ENCODE assay signal across 15 cellular contexts in the genomic region with DNA sequence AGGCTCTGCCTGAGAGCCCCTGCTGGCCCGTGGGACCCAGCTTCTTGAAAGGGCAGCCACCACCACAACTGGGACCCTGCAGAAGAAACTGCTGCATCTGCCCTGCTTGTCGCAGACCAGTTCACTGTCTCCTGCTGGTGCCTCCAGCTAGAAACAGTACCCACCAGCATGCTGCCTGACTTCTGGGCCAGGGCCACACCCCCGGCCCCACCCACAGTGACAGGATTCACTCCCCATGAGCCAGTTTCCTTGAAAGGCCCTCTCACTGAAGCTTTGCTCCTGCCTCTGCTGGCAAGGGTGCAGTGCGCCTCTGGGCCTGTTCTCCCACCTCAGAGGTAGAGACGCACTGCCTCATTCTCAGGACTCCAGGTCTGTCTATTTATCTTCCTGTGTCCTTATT. TPM values are rescaled to one million over a fixed set of nuclear protein-coding genes. Genes with fewer than 3 reads are reported as not detected.
DNase-seq lines count a peak whose midpoint lies in the region; ATAC-seq and TF ChIP-seq lines count a peak whose summit lies in the region.
"Had no signal": no experiment of that assay in that cellular context is flagged by ENCODE, and none has a peak within 500 bp of the region (broad histone marks: within the 10 kb centered on the region; RNA-seq: fewer than 3 reads in every experiment).

No MANE protein-coding gene starts in this region.

- CTCF ChIA-PET in PC-3 (lab: Charles Lee): interaction anchor here (0.6 kb wide), 1 partner anchor 31 kb away, joined by 3 read pairs; no protein-coding TSS in a partner anchor

- peak overlapping the region; percentile 65 for H3K27ac Mint-ChIP-seq in activated naive CD4-positive, alpha-beta T cell treated with anti-CD3 and anti-CD28 coated beads, Interleukin-2, amount 50 U/mL, for 24 hours

- H3K36me3 Mint-ChIP-seq in activated naive CD4-positive, alpha-beta T cell treated with anti-CD3 and anti-CD28 coated beads, Interleukin-2, amount 50 U/mL, for 24 hours: no peaks in the 10 kb centered on the region

- H3K4me2 ChIP-seq in PC-3 (ENCODE audit: low read length): no peak overlapping the region

- H3K9me3 ChIP-seq in PC-3 (ENCODE audit: low read length): no peaks in the 10 kb centered on the region
- H3K9me3 ChIP-seq in transverse colon: no peaks in the 10 kb centered on the region
- H3K9me3 ChIP-seq: BLaER1 treated with 17β-estradiol and CSF1 and Interleukin-3, amounts not matched to agents 10 nM and 100 nM had no signal

- no peak overlapping the region for H3K27ac ChIP-seq in PC-3 (ENCODE audit: low read length)
- no peak overlapping the region for H3K27ac ChIP-seq in foreskin keratinocyte
- peak overlapping the region in 3 of 4 donors; percentile 73 to 79 (median 75) for H3K27ac ChIP-seq in transverse colon
- H3K27ac ChIP-seq: parathyroid adenoma had no signal

- H3K4me1 Mint-ChIP-seq in activated naive CD4-positive, alpha-beta T cell treated with anti-CD3 and anti-CD28 coated beads, Interleukin-2, amount 50 U/mL, for 24 hours: peaks cover 34% of the 10 kb centered on the region

- no peak overlapping the region for H3K9ac ChIP-seq in PC-3 (ENCODE audit: low read length)
- H3K9ac ChIP-seq: parathyroid adenoma had no signal

- H3K4me3 ChIP-seq in PC-3 (ENCODE audit: low read length) (no peak overlapping the region), transverse colon (no peak overlapping the region)
- H3K4me3 ChIP-seq: BLaER1 treated with 17β-estradiol and CSF1 and Interleukin-3, amounts not matched to agents 10 nM and 100 nM had no signal

- TF ChIP-seq CTCF in PC-3 (conservative IDR thresholded peaks at IDR 0.05; ENCODE audit: low read depth, low read length) (no peak), foreskin keratinocyte (conservative IDR thresholded peaks at IDR 0.05) (no peak), transverse colon (IDR thresholded peaks at IDR 0.05) (no peak)

- POLR2A ChIA-PET in PC-3 (lab: Charles Lee; ENCODE audit: unreplicated experiment): no interaction called here

- H2AFZ ChIP-seq in PC-3 (ENCODE audit: low read length): no peak overlapping the region
- H2AFZ ChIP-seq: parathyroid adenoma had no signal

- in situ Hi-C loops in transverse colon (cut with MboI; ENCODE audit: low pct_ligation_motif_present in 1 of 4, low pct_unique_long_range_greater_than_20kb in 1 of 4, low sequenced_read_pairs in 3 of 4): no loop called here

- intact Hi-C loops in PC-3 (cut with micrococcal nuclease): no loop called here
- intact Hi-C loops in transverse colon (cut with DNase I; ENCODE audit: low total_unique reads): no loop called here

- no peaks in the 10 kb centered on the region for H3K9me2 ChIP-seq in PC-3 (replicated peaks; ENCODE audit: low read length)

- no peaks in the 10 kb centered on the region for H3K27me3 Mint-ChIP-seq in activated naive CD4-positive, alpha-beta T cell treated with anti-CD3 and anti-CD28 coated beads, Interleukin-2, amount 50 U/mL, for 24 hours
- H3K27me3 Mint-ChIP-seq: stimulated activated naive CD8-positive, alpha-beta T cell treated with anti-CD3 and anti-CD28 coated beads, Interleukin-15, amount 100 ng/mL, for 72 hours had no signal

- no peak for TF ChIP-seq POLR2A in transverse colon (IDR thresholded peaks at IDR 0.05)

- H3K79me2 ChIP-seq in PC-3 (ENCODE audit: low read length): peaks cover 73% of the 10 kb centered on the region

- H4K20me1 ChIP-seq in PC-3 (ENCODE audit: low read length): peaks cover 66% of the 10 kb centered on the region

- 40 to 53% methylated on average over 2 to 5 of the region's 5 CpGs for WGBS in transverse colon (ENCODE audit: low coverage in 1 of 2), 2 donors

- no peak overlapping the region for H3K4me3 Mint-ChIP-seq in activated naive CD4-positive, alpha-beta T cell treated with anti-CD3 and anti-CD28 coated beads, Interleukin-2, amount 50 U/mL, for 24 hours
- H3K4me3 Mint-ChIP-seq: stimulated activated naive CD8-positive, alpha-beta T cell treated with anti-CD3 and anti-CD28 coated beads, Interleukin-15, amount 100 ng/mL, for 72 hours had no signal

- no TSS peak for BruUV-seq in PC-3 (replicated peaks; lab: Mats Ljungman, UMichigan)

- H3K4me1 ChIP-seq in PC-3 (ENCODE audit: insufficient read depth, low read length): peaks cover 47% of the 10 kb centered on the region
- H3K4me1 ChIP-seq in foreskin keratinocyte: peaks cover 7% of the 10 kb centered on the region
- peaks cover 31 to 67% (median 51%) of the 10 kb centered on the region in 4 donors for H3K4me1 ChIP-seq in transverse colon
- H3K4me1 ChIP-seq: parathyroid adenoma had no signal

- no peak for TF ChIP-seq EP300 in transverse colon (IDR thresholded peaks at IDR 0.05; ENCODE audit: low read depth)

- H3K36me3 ChIP-seq in PC-3 (ENCODE audit: low read depth, low read length) (peaks cover 53% of the 10 kb centered on the region), transverse colon (no peaks in the 10 kb centered on the region)

- H3K9me3 Mint-ChIP-seq in activated naive CD4-positive, alpha-beta T cell treated with anti-CD3 and anti-CD28 coated beads, Interleukin-2, amount 50 U/mL, for 24 hours: no peaks in the 10 kb centered on the region
- H3K9me3 Mint-ChIP-seq: stimulated activated naive CD8-positive, alpha-beta T cell treated with anti-CD3 and anti-CD28 coated beads, Interleukin-15, amount 100 ng/mL, for 72 hours had no signal

- DNase-seq in activated naive CD4-positive, alpha-beta T cell treated with anti-CD3 and anti-CD28 coated beads, Interleukin-2, amount 50 U/mL, for 16 hours: no peak
- DNase-seq in PC-3 (peak; percentile 77), foreskin keratinocyte (no peak), transverse colon (peak; percentile 75)
- DNase-seq in activated effector memory CD4-positive, alpha-beta T cell treated with Interleukin-2 at 50 U/mL for 16 hours: no peak
- DNase-seq: Karpas-422; stimulated activated CD4-positive, alpha-beta T cell treated with anti-CD3 and anti-CD28 coated beads, Interleukin-4, amount 100 ng/mL, for 4 hours; stimulated activated naive CD8-positive, alpha-beta T cell treated with anti-CD3 and anti-CD28 coated beads, Interleukin-15, amount 100 ng/mL, for 72 hours; T-helper 9 cell had no signal

- H3K27me3 ChIP-seq in PC-3 (ENCODE audit: low read length) (no peaks in the 10 kb centered on the region), foreskin keratinocyte (no peaks in the 10 kb centered on the region), transverse colon (no peaks in the 10 kb centered on the region)
- H3K27me3 ChIP-seq: BLaER1 treated with 17β-estradiol and CSF1 and Interleukin-3, amounts not matched to agents 10 nM and 100 nM had no signal

- peaks cover 3% of the 10 kb centered on the region for H3F3A ChIP-seq in PC-3 (ENCODE audit: low read length, unreplicated experiment)

- peak; percentile 29 for ATAC-seq in PC-3
- ATAC-seq in foreskin keratinocyte: peak; percentile 53
- ATAC-seq in GM18517 (IDR thresholded peaks at IDR 0.05; ENCODE audit: unreplicated experiment): no peak
- ATAC-seq in HG03460 (IDR thresholded peaks at IDR 0.05; ENCODE audit: unreplicated experiment): no peak
- ATAC-seq: stimulated activated naive CD8-positive, alpha-beta T cell treated with anti-CD3 and anti-CD28 coated beads, Interleukin-15, amount 100 ng/mL, for 72 hours had no signal

RNA-seq across cellular contexts. Expression of a gene that starts 32.4 kb away (rescaled TPM):
- total RNA-seq in PC-3 (2014; rRNA removed) (434 and 520 TPM in 2 replicates), foreskin keratinocyte (168 and 187 TPM in 2 replicates), transverse colon (100 to 1,000 TPM; 134 to 247 (median 219) TPM)
- polyA plus RNA-seq in foreskin keratinocyte: 177 and 190 TPM in 2 replicates

RNA-seq across cellular contexts. Expression of a gene that starts 40.4 kb away (rescaled TPM):
- total RNA-seq in PC-3 (2014; rRNA removed) (0.81 and 2.0 TPM in 2 replicates), foreskin keratinocyte (not detected in 2 replicates), transverse colon (1 to 10 TPM in 3 of 4 donors, not detected in 1; 1.7 to 6.6 (median 5.7) TPM)
- polyA plus RNA-seq in foreskin keratinocyte: not detected in 2 replicates
- total RNA-seq: activated CD8-positive, alpha-beta memory T cell treated with anti-CD3 and anti-CD28 coated beads for 36 hours had no signal

Comparison
In these comparisons a context has a peak if more than half of its experiments do, and no peak if none do; other contexts are left out.
1. DNase-seq: peak in PC-3 (single experiment) and transverse colon (single experiment); none in activated naive CD4-positive, alpha-beta T cell treated with anti-CD3 and anti-CD28 coated beads, Interleukin-2, amount 50 U/mL, for 16 hours (single experiment), foreskin keratinocyte (0 of 2) and activated effector memory CD4-positive, alpha-beta T cell treated with Interleukin-2 at 50 U/mL for 16 hours (single experiment).
2. ATAC-seq: peak in PC-3 (single experiment) and foreskin keratinocyte (single experiment); none in GM18517 (single experiment) and HG03460 (single experiment).
3. H3K27ac ChIP-seq: peak in transverse colon (3 of 4); none in PC-3 (single experiment) and foreskin keratinocyte (single experiment).